ENCODE assay signal across 1 cellular context in genomic region chr2:155715705-155716104, GRCh38.
TF ChIP-seq lines count a peak whose summit lies in the region.

No MANE protein-coding gene starts in this region.

TF ChIP-seq in WTC11, 78 proteins besides CTCF, POLR2A, EP300 and RAD21 (continued from another document):
- no peak for TF ChIP-seq ZNF425 (CRISPR knock-in tag; conservative IDR thresholded peaks at IDR 0.05)
- no peak for TF ChIP-seq ELF4 (CRISPR knock-in tag; IDR thresholded peaks at IDR 0.05; ENCODE audit: low read depth)
- TF ChIP-seq ATF3 (CRISPR knock-in tag; conservative IDR thresholded peaks at IDR 0.05): no peak
- TF ChIP-seq IRF1 (CRISPR knock-in tag; IDR thresholded peaks at IDR 0.05): no peak
- no peak for TF ChIP-seq GABPB1 (CRISPR knock-in tag; IDR thresholded peaks at IDR 0.05)
- no peak for TF ChIP-seq ZMAT4 (CRISPR knock-in tag; IDR thresholded peaks at IDR 0.05)
- no peak for TF ChIP-seq E2F5 (CRISPR knock-in tag; IDR thresholded peaks at IDR 0.05)
- TF ChIP-seq TP53 (CRISPR knock-in tag; IDR thresholded peaks at IDR 0.05): no peak
- no peak for TF ChIP-seq MLX (CRISPR knock-in tag; IDR thresholded peaks at IDR 0.05)
- no peak for TF ChIP-seq CDX4 (CRISPR knock-in tag; IDR thresholded peaks at IDR 0.05; ENCODE audit: borderline replicate concordance)
- TF ChIP-seq FOXP1 (CRISPR knock-in tag; IDR thresholded peaks at IDR 0.05; ENCODE audit: borderline replicate concordance): no peak
- TF ChIP-seq NR2C2 (CRISPR knock-in tag; IDR thresholded peaks at IDR 0.05): no peak
- no peak for TF ChIP-seq ZSCAN18 (CRISPR knock-in tag; IDR thresholded peaks at IDR 0.05)
- no peak for TF ChIP-seq PRRX2 (CRISPR knock-in tag; IDR thresholded peaks at IDR 0.05)
- TF ChIP-seq ETV6 (CRISPR knock-in tag; IDR thresholded peaks at IDR 0.05): no peak
- TF ChIP-seq TEAD1 (CRISPR knock-in tag; IDR thresholded peaks at IDR 0.05): no peak
TF ChIP-seq in WTC11: peak in this region for 0.
